Comparison of ENCODE assay signal across 37 cellular contexts in the genomic region with DNA sequence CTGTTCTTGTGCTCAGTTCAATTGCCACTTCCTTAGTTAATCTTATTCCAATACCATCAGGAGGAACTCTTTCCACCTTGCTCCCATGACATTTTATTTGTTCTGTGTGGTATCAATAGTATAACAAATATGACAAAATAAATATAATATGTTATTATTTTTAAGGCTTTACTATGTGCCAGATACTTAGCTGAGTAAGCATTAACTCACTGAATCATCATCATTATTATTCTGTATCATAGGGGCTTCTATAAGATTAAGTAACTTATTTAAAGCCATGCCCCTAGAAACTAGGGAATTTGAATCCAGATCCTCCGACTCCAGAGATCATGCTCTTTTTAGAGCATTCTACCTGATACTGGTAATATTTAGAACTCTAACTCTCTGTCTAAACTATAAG.
"Had no signal": no experiment of that assay in that cellular context is flagged by ENCODE, and none has a peak within 500 bp of the region (broad histone marks: within the 10 kb centered on the region; RNA-seq: fewer than 3 reads in every experiment).

No MANE protein-coding gene starts in this region.

- H3K36me3 Mint-ChIP-seq: activated CD4-positive, alpha-beta memory T cell treated with anti-CD3 and anti-CD28 coated beads for 36 hours; activated naive CD4-positive, alpha-beta T cell treated with anti-CD3 and anti-CD28 coated beads, Interleukin-2, amount 50 U/mL, for 72 hours; activated naive CD8-positive, alpha-beta T cell treated with anti-CD3 and anti-CD28 coated beads for 36 hours had no signal

- H3K36me3 ChIP-seq: adrenal gland, brain microvascular endothelial cell, breast epithelium had no signal

- H3K4me3 ChIP-seq: adrenal gland, body of pancreas, breast epithelium had no signal

- H3K27ac ChIP-seq: adrenal gland, body of pancreas, brain microvascular endothelial cell, breast epithelium, VCaP had no signal

- ATAC-seq: activated CD8-positive, alpha-beta T cell treated with anti-CD3 and anti-CD28 coated beads for 36 hours; activated naive CD4-positive, alpha-beta T cell treated with anti-CD3 and anti-CD28 coated beads, Interleukin-2, amount 50 U/mL, for 72 hours; activated T-cell treated with anti-CD3 and anti-CD28 coated beads, Interleukin-2, amount 50 U/mL, for 4 hours; activated T-cell treated with anti-CD3 and anti-CD28 coated beads, Interleukin-2, amount 50 U/mL, for 72 hours; activated T-helper 17 cell treated with anti-CD3 and anti-CD28 coated beads, Interleukin-2, amount 50 U/mL, for 72 hours; body of pancreas had no signal

- FAIRE-seq: astrocyte, TTC549 had no signal

- H3K27me3 ChIP-seq: adrenal gland, body of pancreas, brain microvascular endothelial cell had no signal

- H3K9me3 ChIP-seq: adrenal gland, body of pancreas, breast epithelium had no signal

- H3K4me1 Mint-ChIP-seq: activated B cell treated with CpG ODN at 0.5 μM for 24 hours; activated CD4-positive, alpha-beta T cell treated with anti-CD3 and anti-CD28 coated beads, Interleukin-2, amount 10 ng/mL, durations not matched to agents 24 days and 14 days; activated naive CD8-positive, alpha-beta T cell treated with anti-CD3 and anti-CD28 coated beads for 36 hours; activated T-helper 17 cell treated with anti-CD3 and anti-CD28 coated beads, Interleukin-2, amount 50 U/mL, for 72 hours had no signal

- H3K9me3 Mint-ChIP-seq: activated B cell treated with CpG ODN at 0.5 μM for 24 hours; activated CD4-positive, alpha-beta memory T cell treated with anti-CD3 and anti-CD28 coated beads for 36 hours; activated CD4-positive, alpha-beta T cell treated with anti-CD3 and anti-CD28 coated beads, Interleukin-2, amount 10 ng/mL, durations not matched to agents 24 days and 14 days; activated CD8-positive, alpha-beta T cell treated with anti-CD3 and anti-CD28 coated beads for 36 hours; activated naive CD4-positive, alpha-beta T cell treated with anti-CD3 and anti-CD28 coated beads for 36 hours; activated naive CD4-positive, alpha-beta T cell treated with anti-CD3 and anti-CD28 coated beads, Interleukin-2, amount 50 U/mL, for 72 hours; activated naive CD8-positive, alpha-beta T cell treated with anti-CD3 and anti-CD28 coated beads for 36 hours; activated T-cell treated with anti-CD3 and anti-CD28 coated beads, Interleukin-2, amount 50 U/mL, for 4 hours; activated T-cell treated with anti-CD3 and anti-CD28 coated beads, Interleukin-2, amount 50 U/mL, for 72 hours; activated T-helper 1 cell treated with anti-CD3 and anti-CD28 coated beads, Interleukin-12 subunit alpha, Interleukin-12 subunit beta, Interleukin-2, Interleukin-4 antibody, amounts not matched to agents 30 ng/mL and 10 ng/mL and 1 ng/mL, durations not matched to agents 14 hours and 24 hours and 36 hours; activated T-helper 17 cell treated with anti-CD3 and anti-CD28 coated beads, Interleukin-2, amount 50 U/mL, for 72 hours; T-helper 1 cell treated with Interleukin-12 subunit alpha and Interleukin-12 subunit beta and Interleukin-4 antibody, amounts not matched to agents 30 μg/mL and 1 μg/mL, for 36 hours; T-helper 2 cell treated with Interferon-gamma antibody and Interleukin-4, amounts not matched to agents 5 μg/mL and 100 μg/mL, for 36 hours had no signal

- H3K4me3 Mint-ChIP-seq: activated B cell treated with CpG ODN at 0.5 μM for 24 hours; activated CD4-positive, alpha-beta memory T cell treated with anti-CD3 and anti-CD28 coated beads for 36 hours; activated CD4-positive, alpha-beta T cell treated with anti-CD3 and anti-CD28 coated beads, Interleukin-2, amount 10 ng/mL, durations not matched to agents 24 days and 14 days; activated CD8-positive, alpha-beta T cell treated with anti-CD3 and anti-CD28 coated beads for 36 hours; activated naive CD4-positive, alpha-beta T cell treated with anti-CD3 and anti-CD28 coated beads for 36 hours; activated naive CD8-positive, alpha-beta T cell treated with anti-CD3 and anti-CD28 coated beads for 36 hours; activated T-cell treated with anti-CD3 and anti-CD28 coated beads, Interleukin-2, amount 50 U/mL, for 4 hours; activated T-cell treated with anti-CD3 and anti-CD28 coated beads, Interleukin-2, amount 50 U/mL, for 72 hours; activated T-helper 1 cell treated with anti-CD3 and anti-CD28 coated beads, Interleukin-12 subunit alpha, Interleukin-12 subunit beta, Interleukin-2, Interleukin-4 antibody, amounts not matched to agents 30 ng/mL and 10 ng/mL and 1 ng/mL, durations not matched to agents 14 hours and 24 hours and 36 hours; activated T-helper 17 cell treated with anti-CD3 and anti-CD28 coated beads, Interleukin-2, amount 50 U/mL, for 72 hours; T-helper 1 cell treated with Interleukin-12 subunit alpha and Interleukin-12 subunit beta and Interleukin-4 antibody, amounts not matched to agents 30 μg/mL and 1 μg/mL, for 36 hours; T-helper 2 cell treated with Interferon-gamma antibody and Interleukin-4, amounts not matched to agents 5 μg/mL and 100 μg/mL, for 36 hours had no signal

- H3K4me1 ChIP-seq: adrenal gland, body of pancreas, breast epithelium had no signal

- DNase-seq: activated B cell treated with CpG ODN at 0.5 μM for 24 hours; activated CD4-positive, alpha-beta memory T cell treated with anti-CD3 and anti-CD28 coated beads for 36 hours; activated CD4-positive, alpha-beta T cell treated with anti-CD3 and anti-CD28 coated beads for 4 hours; activated CD4-positive, alpha-beta T cell treated with anti-CD3 and anti-CD28 coated beads, Interleukin-2, amount 10 ng/mL, durations not matched to agents 24 days and 14 days; activated CD4-positive, alpha-beta T cell treated with anti-CD3 and anti-CD28 coated beads, Interleukin-2, amount 50 U/mL, for 1 hour; activated CD4-positive, alpha-beta T cell treated with anti-CD3 and anti-CD28 coated beads, Interleukin-2, amount 50 U/mL, for 4 hours; activated CD4-positive, CD25-positive, alpha-beta regulatory T cell treated with anti-CD3 and anti-CD28 coated beads, Interleukin-2, amount 50 U/mL, for 72 hours; activated CD8-positive, alpha-beta memory T cell treated with anti-CD3 and anti-CD28 coated beads, Interleukin-2, amount 50 U/mL, for 4 hours; activated CD8-positive, alpha-beta T cell treated with anti-CD3 and anti-CD28 coated beads for 36 hours; activated effector memory CD4-positive, alpha-beta T cell treated with anti-CD3 and anti-CD28 coated beads, Interleukin-2, amount 50 U/mL, for 16 hours; activated gamma-delta T cell treated with Interleukin-2 at 50 U/mL for 16 hours; activated naive CD4-positive, alpha-beta T cell; activated naive CD4-positive, alpha-beta T cell treated with anti-CD3 and anti-CD28 coated beads for 36 hours; activated naive CD4-positive, alpha-beta T cell treated with anti-CD3 and anti-CD28 coated beads, Interleukin-2, amount 50 U/mL, for 16 hours; activated naive CD8-positive, alpha-beta T cell treated with anti-CD3 and anti-CD28 coated beads for 36 hours; activated T-cell treated with anti-CD3 and anti-CD28 coated beads for 4 hours; activated T-cell treated with anti-CD3 and anti-CD28 coated beads, Interleukin-2, amount 50 U/mL, for 1 hour; activated T-cell treated with anti-CD3 and anti-CD28 coated beads, Interleukin-2, amount 50 U/mL, for 4 hours; activated T-cell treated with anti-CD3 and anti-CD28 coated beads, Interleukin-2, amount 50 U/mL, for 72 hours; adrenal gland; amniotic stem cell; aorta; body of pancreas; brain microvascular endothelial cell; central memory CD4-positive, alpha-beta T cell; T-helper 1 cell; T-helper 2 cell; T-helper 9 cell had no signal

- H3K27ac Mint-ChIP-seq: activated B cell treated with CpG ODN at 0.5 μM for 24 hours; activated CD4-positive, alpha-beta memory T cell treated with anti-CD3 and anti-CD28 coated beads for 36 hours; activated CD4-positive, alpha-beta T cell treated with anti-CD3 and anti-CD28 coated beads, Interleukin-2, amount 10 ng/mL, durations not matched to agents 24 days and 14 days; activated CD8-positive, alpha-beta T cell treated with anti-CD3 and anti-CD28 coated beads for 36 hours; activated naive CD4-positive, alpha-beta T cell treated with anti-CD3 and anti-CD28 coated beads for 36 hours; activated naive CD4-positive, alpha-beta T cell treated with anti-CD3 and anti-CD28 coated beads, Interleukin-2, amount 50 U/mL, for 72 hours; activated naive CD8-positive, alpha-beta T cell treated with anti-CD3 and anti-CD28 coated beads for 36 hours; activated T-cell treated with anti-CD3 and anti-CD28 coated beads, Interleukin-2, amount 50 U/mL, for 72 hours; activated T-helper 1 cell treated with anti-CD3 and anti-CD28 coated beads, Interleukin-12 subunit alpha, Interleukin-12 subunit beta, Interleukin-2, Interleukin-4 antibody, amounts not matched to agents 30 ng/mL and 10 ng/mL and 1 ng/mL, durations not matched to agents 14 hours and 24 hours and 36 hours; activated T-helper 17 cell treated with anti-CD3 and anti-CD28 coated beads, Interleukin-2, amount 50 U/mL, for 72 hours; T-helper 1 cell treated with Interleukin-12 subunit alpha and Interleukin-12 subunit beta and Interleukin-4 antibody, amounts not matched to agents 30 μg/mL and 1 μg/mL, for 36 hours; T-helper 2 cell treated with Interferon-gamma antibody and Interleukin-4, amounts not matched to agents 5 μg/mL and 100 μg/mL, for 36 hours had no signal
